In the genomic region with DNA sequence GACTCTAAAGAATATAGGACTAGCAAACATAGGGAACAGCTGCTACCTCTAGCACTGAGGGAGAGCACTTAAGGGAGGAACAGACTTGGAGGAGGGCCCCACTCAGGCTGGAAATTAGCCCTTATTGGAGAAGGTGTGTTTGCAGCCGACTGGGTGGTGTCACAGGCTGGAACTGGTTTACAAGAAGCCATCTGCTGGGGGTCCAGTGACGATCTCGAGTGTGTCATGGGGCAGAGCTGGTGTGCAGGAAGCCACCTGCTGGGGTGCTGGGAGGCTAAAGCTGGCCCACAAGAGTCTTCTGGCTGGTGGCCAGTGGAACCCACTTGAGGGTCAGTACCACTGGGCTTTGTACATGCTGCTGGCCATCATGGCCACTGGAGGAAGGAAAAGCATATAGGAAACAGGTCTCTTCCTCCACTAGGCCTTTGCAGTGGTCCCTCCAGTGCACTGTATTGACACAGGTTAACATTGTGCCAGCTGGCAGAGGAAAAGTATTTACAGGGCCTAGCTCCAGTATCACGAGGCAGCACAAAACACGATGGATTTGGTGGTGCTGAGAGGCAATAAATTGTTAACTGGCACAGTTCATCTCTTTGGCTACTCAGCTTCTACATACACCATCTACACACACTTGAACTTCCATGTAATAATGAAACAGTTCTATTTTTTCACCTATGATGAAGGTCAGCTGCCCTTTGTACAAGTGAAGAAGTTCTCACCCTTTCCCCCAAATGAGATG, we compare ENCODE assay signal across 12 cellular contexts. TPM values are rescaled to one million over a fixed set of nuclear protein-coding genes. Genes with fewer than 3 reads are reported as not detected.
A peak's percentile ranks its signal among the peaks of the same experiment; 100 is the strongest.
DNase-seq lines count a peak whose midpoint lies in the region; ATAC-seq, FAIRE-seq and TF ChIP-seq lines count a peak whose summit lies in the region.
"Had no signal": no experiment of that assay in that cellular context is flagged by ENCODE, and none has a peak within 500 bp of the region (broad histone marks: within the 10 kb centered on the region; RNA-seq: fewer than 3 reads in every experiment).

No MANE protein-coding gene starts in this region.

- TF ChIP-seq CTCF in fibroblast of mammary gland (conservative IDR thresholded peaks at IDR 0.05; ENCODE audit: control insufficient read depth, insufficient read depth, low read depth, low read length) (no peak), kidney (IDR thresholded peaks at IDR 0.05; ENCODE audit: borderline replicate concordance, extremely low read depth, insufficient read depth) (no peak)

- intact Hi-C loops in kidney (cut with DNase I), result no loop called here

- H3K9ac ChIP-seq in subcutaneous abdominal adipose tissue (ENCODE audit: low read length in 5 of 5), result peak overlapping the region in 1 of 5 donors; percentile 27
- no peak overlapping the region for H3K9ac ChIP-seq in kidney (ENCODE audit: low read length in 2 of 2)

- FAIRE-seq in kidney (lab: Jason Lieb, UNC), result no peak

- no peaks in the 10 kb centered on the region for H3K9me3 ChIP-seq in subcutaneous abdominal adipose tissue (ENCODE audit: control insufficient read depth in 5 of 5, low read length in 5 of 5)
- H3K9me3 ChIP-seq in kidney (ENCODE audit: control insufficient read depth in 1 of 2, low read length in 2 of 2), result no peaks in the 10 kb centered on the region

- peaks cover 0 to 8% (median 0%) of the 10 kb centered on the region in 5 donors for H3K36me3 ChIP-seq in subcutaneous abdominal adipose tissue (ENCODE audit: control insufficient read depth in 5 of 5, insufficient read depth in 5 of 5, low read length in 5 of 5)
- no peaks in the 10 kb centered on the region for H3K36me3 ChIP-seq in kidney (ENCODE audit: control insufficient read depth in 1 of 2, insufficient read depth in 2 of 2, low read length in 2 of 2)

- DNase-seq in NCI-H1105 treated with DMSO at 0.1 percent for 48 hours (lab: John Stamatoyannopoulos, UW), result peak; percentile 7
- DNase-seq in NCI-H1105 (lab: John Stamatoyannopoulos, UW), result no peak
- DNase-seq in NCI-H2196 treated with DMSO at 0.1 percent for 48 hours (lab: John Stamatoyannopoulos, UW; ENCODE audit: unreplicated experiment), result peak; percentile 72
- peak; percentile 62 for DNase-seq in fibroblast of mammary gland (ENCODE audit: low read depth)
- DNase-seq in GM03348 (ENCODE audit: low spot score), result no peak
- no peak for DNase-seq in kidney
- DNase-seq: ACHN; head of caudate nucleus; occipital lobe; stimulated activated CD8-positive, alpha-beta memory T cell treated with anti-CD3 and anti-CD28 coated beads, Interleukin-4, amount 100 ng/mL, for 48 hours had no signal

- H3K27me3 ChIP-seq in subcutaneous abdominal adipose tissue (ENCODE audit: control insufficient read depth in 5 of 5, insufficient read depth in 4 of 5, low read length in 5 of 5), result no peaks in the 10 kb centered on the region

- peaks cover 2 to 24% (median 16%) of the 10 kb centered on the region in 5 donors for H3K4me1 ChIP-seq in subcutaneous abdominal adipose tissue (ENCODE audit: control insufficient read depth in 5 of 5, insufficient read depth in 5 of 5, low read length in 5 of 5)
- no peaks in the 10 kb centered on the region for H3K4me1 ChIP-seq in kidney (ENCODE audit: control insufficient read depth in 1 of 2, insufficient read depth in 1 of 2, low read depth in 1 of 2, low read length in 2 of 2)

- ATAC-seq in GM21360 (IDR thresholded peaks at IDR 0.05; ENCODE audit: unreplicated experiment), result no peak

- H3K27ac ChIP-seq in subcutaneous abdominal adipose tissue (ENCODE audit: low read depth, low read length) (peak overlapping the region; percentile 43), kidney (ENCODE audit: low read depth in 2 of 2, low read length in 2 of 2) (no peak overlapping the region)

- no peak overlapping the region for H3K4me3 ChIP-seq in fibroblast of mammary gland (ENCODE audit: control insufficient read depth, low read depth, low read length)
- H3K4me3 ChIP-seq in subcutaneous abdominal adipose tissue (ENCODE audit: low read depth in 1 of 5, low read length in 5 of 5), result no peak overlapping the region
- no peak overlapping the region for H3K4me3 ChIP-seq in kidney (ENCODE audit: low read length in 2 of 2)

RNA-seq across cellular contexts. Expression of gene MAP3K20, which starts 43.6 kb away (rescaled TPM):
- total RNA-seq in kidney, result 25.6 TPM
- polyA plus RNA-seq in kidney (ENCODE audit: insufficient read depth, low read depth, low replicate concordance), result 3.9 TPM

Comparison
In these comparisons a context has a peak if more than half of its experiments do, and no peak if none do; other contexts are left out.
1. DNase-seq: peak in NCI-H1105 treated with DMSO at 0.1 percent for 48 hours (single experiment), NCI-H2196 treated with DMSO at 0.1 percent for 48 hours (single experiment) and fibroblast of mammary gland (single experiment); none in NCI-H1105 (single experiment), GM03348 (single experiment) and kidney (single experiment).